29 cellular contexts compared by ENCODE assay signal in genomic region chr7:3426064-3426463, GRCh38.
"Had no signal": no experiment of that assay in that cellular context is flagged by ENCODE, and none has a peak within 500 bp of the region (broad histone marks: within the 10 kb centered on the region; RNA-seq: fewer than 3 reads in every experiment).

No MANE protein-coding gene starts in this region.

- H3K4me2 ChIP-seq: smooth muscle cell had no signal

- H3K4me3 ChIP-seq: left lung, lower lobe of right lung, pancreas, prostate gland, smooth muscle cell, testis, thyroid gland, transverse colon, upper lobe of right lung, vagina had no signal

- DNase-seq: hippocampal formation; kidney glomerular epithelial cell; left cardiac atrium; left lung; lower lobe of right lung; mammary epithelial cell; mesenchymal stem cell; naive B cell; natural killer cell; pancreas; posterior cingulate gyrus; retina; right cardiac atrium; stimulated activated CD4-positive, alpha-beta T cell treated with anti-CD3 and anti-CD28 coated beads, Interleukin-1b, Interleukin-23, amount 100 ng/mL, for 48 hours; stimulated activated CD4-positive, alpha-beta T cell treated with anti-CD3 and anti-CD28 coated beads, Interleukin-2, amount 100 ng/mL, for 48 hours; stimulated activated CD4-positive, alpha-beta T cell treated with anti-CD3 and anti-CD28 coated beads, Interleukin-4, amount 100 ng/mL, for 4 hours; stimulated activated CD8-positive, alpha-beta memory T cell treated with anti-CD3 and anti-CD28 coated beads, Interleukin-4, amount 100 ng/mL, for 48 hours; stimulated activated naive CD4-positive, alpha-beta T cell treated with Interleukin-2 at 50 U/mL for 16 hours; stimulated activated naive CD8-positive, alpha-beta T cell treated with anti-CD3 and anti-CD28 coated beads, Interleukin-15, amount 100 ng/mL, for 72 hours; testis; thyroid gland; transverse colon; upper lobe of right lung had no signal

- H3K4me1 ChIP-seq: left lung, lower lobe of right lung, prostate gland, testis, thyroid gland, upper lobe of right lung, vagina had no signal

- H3K27ac ChIP-seq: left lung, lower lobe of right lung, pancreas, prostate gland, testis, thyroid gland, transverse colon, upper lobe of right lung, vagina had no signal

- H3K27me3 ChIP-seq: left lung, pancreas, testis, thyroid gland, transverse colon, upper lobe of right lung, vagina had no signal

- ATAC-seq: left cardiac atrium; left lung; lower lobe of right lung; natural killer cell; pancreas; sciatic nerve; stimulated activated memory B cell treated with anti-CD40 and anti-IgM and Interleukin-4, amounts not matched to agents 10 μg/mL and 1 μg/mL and 100 μg/mL, for 72 hours; stimulated activated naive CD8-positive, alpha-beta T cell treated with anti-CD3 and anti-CD28 coated beads, Interleukin-15, amount 100 ng/mL, for 72 hours; upper lobe of right lung had no signal

- FAIRE-seq: keratinocyte, pancreas had no signal

- H3K9me3 ChIP-seq: lower lobe of right lung, pancreas, prostate gland, testis, thyroid gland, transverse colon, upper lobe of right lung, vagina had no signal

- H3K36me3 ChIP-seq: left lung, lower lobe of right lung, pancreas, prostate gland, thyroid gland, transverse colon, upper lobe of right lung, vagina had no signal
